ENCODE assay signal across 26 cellular contexts in genomic region chr19:21065336-21065735, GRCh38.
"Had no signal": no experiment of that assay in that cellular context is flagged by ENCODE, and none has a peak within 500 bp of the region (broad histone marks: within the 10 kb centered on the region; RNA-seq: fewer than 3 reads in every experiment).

No MANE protein-coding gene starts in this region.

- H3K36me3 ChIP-seq: colonic mucosa had no signal

- ATAC-seq: effector memory CD8-positive, alpha-beta T cell; esophagus mucosa; foreskin keratinocyte; gastrocnemius medialis; gastroesophageal sphincter; heart left ventricle; heart right ventricle had no signal

- H3K4me3 ChIP-seq: colonic mucosa, coronary artery, dorsolateral prefrontal cortex, esophagus muscularis mucosa, esophagus squamous epithelium, gastroesophageal sphincter, heart left ventricle, heart right ventricle, hepatocyte had no signal

- H2AFZ ChIP-seq: hepatocyte had no signal

- FAIRE-seq: endothelial cell of umbilical vein had no signal

- H3K79me2 ChIP-seq: hepatocyte had no signal

- H3K27me3 ChIP-seq: colonic mucosa, dorsolateral prefrontal cortex, esophagus muscularis mucosa, esophagus squamous epithelium, foreskin keratinocyte, gastrocnemius medialis, gastroesophageal sphincter, heart left ventricle, heart right ventricle, hepatocyte had no signal

- DNase-seq: colonic mucosa; cortex of kidney; dermis blood vessel endothelial cell; dorsolateral prefrontal cortex; effector CD4-positive, alpha-beta T cell; effector CD8-positive, alpha-beta T cell; effector memory CD4-positive, alpha-beta T cell; effector memory CD8-positive, alpha-beta T cell; endodermal cell; erythroblast; esophagus squamous epithelium; foreskin fibroblast; foreskin keratinocyte; foreskin melanocyte; gastrocnemius medialis; glutamatergic neuron; head of caudate nucleus; heart left ventricle; heart right ventricle had no signal

- H3K4me2 ChIP-seq: hepatocyte had no signal

- H3K27ac ChIP-seq: colonic mucosa, coronary artery, dorsolateral prefrontal cortex, epithelial cell of prostate, esophagus muscularis mucosa, esophagus squamous epithelium, foreskin keratinocyte, gastrocnemius medialis, gastroesophageal sphincter, heart left ventricle, heart right ventricle, hepatocyte had no signal

- H3K4me1 ChIP-seq: colonic mucosa, esophagus muscularis mucosa, esophagus squamous epithelium, foreskin keratinocyte, gastrocnemius medialis, gastroesophageal sphincter, heart left ventricle, heart right ventricle had no signal

- H3K9me3 ChIP-seq: colonic mucosa had no signal
